1 cellular context compared by ENCODE assay signal in the genomic region with DNA sequence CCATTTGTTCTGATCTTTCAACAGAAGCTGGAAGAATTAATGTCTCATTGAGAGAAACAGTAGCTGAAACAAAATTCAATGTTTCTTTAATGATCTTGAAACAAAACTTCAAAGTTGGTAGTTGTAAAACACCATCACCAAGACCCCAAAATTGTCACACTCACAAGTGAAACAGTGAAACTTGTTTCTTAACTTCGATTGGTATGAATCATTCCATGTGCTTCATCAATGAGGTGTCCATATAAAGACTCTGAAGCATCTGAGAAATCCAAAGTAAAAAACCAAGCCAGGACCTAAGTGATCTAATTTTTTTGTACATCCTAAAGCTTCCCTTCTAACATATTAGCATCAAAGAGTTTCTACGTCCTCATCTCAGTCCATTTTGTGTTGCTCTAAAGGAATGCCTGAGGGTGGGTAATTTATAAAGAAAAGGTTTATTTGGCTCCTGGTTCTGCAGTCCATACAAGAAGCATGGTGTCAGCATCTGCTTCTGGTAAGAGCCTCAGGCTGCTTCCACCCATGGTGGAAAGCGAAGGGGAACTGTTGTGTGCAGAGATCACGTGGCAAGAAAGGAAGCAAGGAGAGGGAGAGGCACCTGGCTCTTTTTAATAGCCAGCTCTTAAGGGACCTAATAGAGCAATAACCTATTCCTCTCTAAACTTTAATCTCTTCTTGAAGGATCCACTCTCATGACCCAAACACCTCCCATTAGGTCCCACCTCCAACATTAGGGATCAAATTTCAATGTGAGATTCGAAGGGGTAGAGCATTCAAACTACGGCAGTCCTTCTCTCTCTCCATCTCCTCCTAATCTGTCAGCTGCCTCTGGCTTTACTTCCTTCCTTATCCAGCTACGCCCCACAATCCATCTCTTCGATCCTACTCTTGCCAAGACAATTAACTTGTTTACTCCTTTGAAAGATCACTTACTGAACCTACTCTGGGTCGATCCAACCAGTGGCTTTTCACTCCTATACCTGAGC.
TF ChIP-seq lines count a peak whose summit lies in the region.

No MANE protein-coding gene starts in this region.

TF ChIP-seq in GM12878, 131 proteins besides CTCF, POLR2A, EP300 and RAD21 (continued from another document):
- TF ChIP-seq, protein P1, sequence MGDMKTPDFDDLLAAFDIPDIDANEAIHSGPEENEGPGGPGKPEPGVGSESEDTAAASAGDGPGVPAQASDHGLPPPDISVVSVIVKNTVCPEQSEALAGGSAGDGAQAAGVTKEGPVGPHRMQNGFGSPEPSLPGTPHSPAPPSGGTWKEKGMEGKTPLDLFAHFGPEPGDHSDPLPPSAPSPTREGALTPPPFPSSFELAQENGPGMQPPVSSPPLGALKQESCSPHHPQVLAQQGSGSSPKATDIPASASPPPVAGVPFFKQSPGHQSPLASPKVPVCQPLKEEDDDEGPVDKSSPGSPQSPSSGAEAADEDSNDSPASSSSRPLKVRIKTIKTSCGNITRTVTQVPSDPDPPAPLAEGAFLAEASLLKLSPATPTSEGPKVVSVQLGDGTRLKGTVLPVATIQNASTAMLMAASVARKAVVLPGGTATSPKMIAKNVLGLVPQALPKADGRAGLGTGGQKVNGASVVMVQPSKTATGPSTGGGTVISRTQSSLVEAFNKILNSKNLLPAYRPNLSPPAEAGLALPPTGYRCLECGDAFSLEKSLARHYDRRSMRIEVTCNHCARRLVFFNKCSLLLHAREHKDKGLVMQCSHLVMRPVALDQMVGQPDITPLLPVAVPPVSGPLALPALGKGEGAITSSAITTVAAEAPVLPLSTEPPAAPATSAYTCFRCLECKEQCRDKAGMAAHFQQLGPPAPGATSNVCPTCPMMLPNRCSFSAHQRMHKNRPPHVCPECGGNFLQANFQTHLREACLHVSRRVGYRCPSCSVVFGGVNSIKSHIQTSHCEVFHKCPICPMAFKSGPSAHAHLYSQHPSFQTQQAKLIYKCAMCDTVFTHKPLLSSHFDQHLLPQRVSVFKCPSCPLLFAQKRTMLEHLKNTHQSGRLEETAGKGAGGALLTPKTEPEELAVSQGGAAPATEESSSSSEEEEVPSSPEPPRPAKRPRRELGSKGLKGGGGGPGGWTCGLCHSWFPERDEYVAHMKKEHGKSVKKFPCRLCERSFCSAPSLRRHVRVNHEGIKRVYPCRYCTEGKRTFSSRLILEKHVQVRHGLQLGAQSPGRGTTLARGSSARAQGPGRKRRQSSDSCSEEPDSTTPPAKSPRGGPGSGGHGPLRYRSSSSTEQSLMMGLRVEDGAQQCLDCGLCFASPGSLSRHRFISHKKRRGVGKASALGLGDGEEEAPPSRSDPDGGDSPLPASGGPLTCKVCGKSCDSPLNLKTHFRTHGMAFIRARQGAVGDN (IDR thresholded peaks at IDR 0.05) = no peak
